Comparison of ENCODE assay signal across 8 cellular contexts in the genomic region with DNA sequence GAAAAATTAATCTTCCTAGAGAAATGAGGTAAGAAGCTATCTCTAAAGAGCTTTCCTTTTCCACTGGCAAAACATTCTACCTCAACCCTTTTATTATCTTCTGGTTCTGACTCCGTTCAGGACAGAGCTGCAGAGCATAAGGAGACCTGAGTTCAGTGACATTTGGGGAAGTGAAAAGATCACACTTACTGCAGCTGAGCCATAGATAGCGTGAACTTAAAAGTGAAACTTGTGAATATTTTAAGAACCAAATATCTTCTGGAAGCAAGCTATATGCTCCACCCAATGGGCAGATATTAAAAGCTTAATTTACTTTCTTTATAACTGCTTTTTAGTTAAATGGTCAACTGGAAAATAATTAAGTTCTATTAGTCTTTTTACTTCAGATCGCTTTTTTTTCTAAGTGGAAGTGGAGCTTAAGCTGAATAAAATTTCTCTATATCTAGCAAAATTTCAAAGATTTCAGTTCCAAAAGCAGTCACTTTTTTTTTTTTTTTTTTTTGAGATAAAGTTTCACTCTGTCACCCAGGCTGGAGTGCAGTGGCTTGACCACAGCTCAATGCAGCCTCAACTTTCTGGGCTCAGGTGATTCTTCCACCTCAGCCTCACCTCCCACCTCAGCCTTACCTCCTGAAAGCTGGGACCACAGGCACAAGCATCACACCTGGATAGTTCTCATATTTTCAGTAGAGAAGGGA. TPM values are rescaled to one million over a fixed set of nuclear protein-coding genes. Genes with fewer than 3 reads are reported as not detected.
A peak's percentile ranks its signal among the peaks of the same experiment; 100 is the strongest.
DNase-seq lines count a peak whose midpoint lies in the region; ATAC-seq and TF ChIP-seq lines count a peak whose summit lies in the region.

No MANE protein-coding gene starts in this region.

- no peaks in the 10 kb centered on the region for H3K79me1 ChIP-seq in H9 (ENCODE audit: insufficient read depth, low read depth, low read length, poor library complexity, severe bottlenecking)

- no peaks in the 10 kb centered on the region for H3K9me3 Mint-ChIP-seq in central memory CD8-positive, alpha-beta T cell
- H3K9me3 Mint-ChIP-seq in H9 = no peaks in the 10 kb centered on the region

- H3K4me1 Mint-ChIP-seq in central memory CD8-positive, alpha-beta T cell = peaks cover 47% of the 10 kb centered on the region
- no peaks in the 10 kb centered on the region; a peak in 1 of 4 replicates for H3K4me1 Mint-ChIP-seq in H9

- H3K9me3 ChIP-seq in HAP-1 (no peaks in the 10 kb centered on the region), thyroid gland (no peaks in the 10 kb centered on the region), H9 (ENCODE audit: control insufficient read depth, low read depth, low read length) (no peaks in the 10 kb centered on the region)

- no peak overlapping the region for H2BK20ac ChIP-seq in H9 (ENCODE audit: low read depth, low read length, poor library complexity, severe bottlenecking)

- ATAC-seq in GM21423 (IDR thresholded peaks at IDR 0.05; ENCODE audit: unreplicated experiment) (peak; percentile 80), HG03521 (IDR thresholded peaks at IDR 0.05; ENCODE audit: unreplicated experiment) (peak; percentile 85)
- ATAC-seq in central memory CD8-positive, alpha-beta T cell (replicated peaks; ENCODE audit: extremely low read depth, poor library complexity, severe bottlenecking) = peak; percentile 92

- no peak overlapping the region for H2BK5ac ChIP-seq in H9 (ENCODE audit: insufficient read length, low read length)

- H3K27me3 ChIP-seq in HAP-1 (ENCODE audit: low read depth) (0 out of 2 replicates have a peak, but pooled peaks cover 6% of the 10 kb centered on the region), thyroid gland (no peaks in the 10 kb centered on the region), H9 (ENCODE audit: insufficient read depth, low read length) (no peaks in the 10 kb centered on the region)

- H3K56ac ChIP-seq in H9 (ENCODE audit: insufficient read length, low read depth, low read length) = no peak overlapping the region

- H3K79me2 ChIP-seq in H9 (ENCODE audit: insufficient read depth, low read length) = no peaks in the 10 kb centered on the region

- TF ChIP-seq POLR2A in thyroid gland (IDR thresholded peaks at IDR 0.05) = no peak

- no peak overlapping the region for H4K91ac ChIP-seq in H9 (ENCODE audit: insufficient read length, low read depth, low read length)

- no peaks in the 10 kb centered on the region for H3K4me1 ChIP-seq in HAP-1
- no peaks in the 10 kb centered on the region for H3K4me1 ChIP-seq in thyroid gland
- H3K4me1 ChIP-seq in H9 (ENCODE audit: insufficient read depth, low read length) = no peaks in the 10 kb centered on the region

- TF ChIP-seq CTCF in GM10266 (IDR thresholded peaks at IDR 0.05; ENCODE audit: control insufficient read depth, insufficient read depth, low read depth, missing control alignments) (no peak), thyroid gland (IDR thresholded peaks at IDR 0.05) (no peak), H9 (conservative IDR thresholded peaks at IDR 0.05) (no peak)

- intact Hi-C loops in thyroid gland (cut with DNase I) = no loop called here

- H3K9ac ChIP-seq in H9 (ENCODE audit: extremely low read depth, insufficient read length, low read length) = no peak overlapping the region

- peak overlapping the region; percentile 37 for H3K27ac Mint-ChIP-seq in central memory CD8-positive, alpha-beta T cell (ENCODE audit: low read depth)
- H3K27ac Mint-ChIP-seq in H9 = peak overlapping the region in 1 of 3 experiments; percentile 50; a peak in 2 of 7 replicates

- no peak overlapping the region for H2AFZ ChIP-seq in H9 (ENCODE audit: low read length)

- no peak overlapping the region for H3T11ph ChIP-seq in H9 (ENCODE audit: low read length)

- no peaks in the 10 kb centered on the region for H3K27me3 Mint-ChIP-seq in central memory CD8-positive, alpha-beta T cell
- no peaks in the 10 kb centered on the region for H3K27me3 Mint-ChIP-seq in H9 (ENCODE audit: low read depth)

- H2AK5ac ChIP-seq in H9 (ENCODE audit: insufficient read length, low read length) = no peak overlapping the region

- H3K23me2 ChIP-seq in H9 (ENCODE audit: insufficient read length, low read depth, low read length, poor library complexity, severe bottlenecking) = no peaks in the 10 kb centered on the region

- in situ Hi-C loops in HAP-1 (cut with MboI; ENCODE audit: low sequenced_read_pairs) = no loop called here

- no peaks in the 10 kb centered on the region for H4K20me1 ChIP-seq in H9 (ENCODE audit: control insufficient read depth, insufficient read depth, insufficient read length)

- H3K18ac ChIP-seq in H9 (ENCODE audit: insufficient read length, low read depth, low read length) = no peak overlapping the region

- no peak overlapping the region for H3K4me2 ChIP-seq in H9 (ENCODE audit: insufficient read depth, insufficient read length, low read length)

- peak overlapping the region; percentile 23 for H3K4me3 Mint-ChIP-seq in central memory CD8-positive, alpha-beta T cell
- no peak overlapping the region for H3K4me3 Mint-ChIP-seq in H9

- H4K5ac ChIP-seq in H9 (ENCODE audit: insufficient read length, low read depth, low read length) = no peak overlapping the region

- no peak overlapping the region for H3K23ac ChIP-seq in H9 (ENCODE audit: insufficient read length, low read depth, low read length)

- peak; percentile 40 for DNase-seq in GM10266 (ENCODE audit: extremely low spot score)
- no peak for DNase-seq in central memory CD8-positive, alpha-beta T cell (ENCODE audit: low spot score in 2 of 2)
- no peak for DNase-seq in HAP-1 (ENCODE audit: low spot score in 2 of 2)
- DNase-seq in thyroid gland = no peak
- no peak for DNase-seq in H9
- no peak for DNase-seq in NCI-H187 (lab: John Stamatoyannopoulos, UW)

- H3K36me3 Mint-ChIP-seq in central memory CD8-positive, alpha-beta T cell (ENCODE audit: insufficient read depth) = peaks cover 57% of the 10 kb centered on the region
- H3K36me3 Mint-ChIP-seq in H9 (ENCODE audit: insufficient read depth in 1 of 3, low read depth in 3 of 3) = no peaks in the 10 kb centered on the region

- no peak overlapping the region for H3K4me3 ChIP-seq in HAP-1
- no peak overlapping the region for H3K4me3 ChIP-seq in thyroid gland (replicated peaks in 1 of 3)

- H2BK120ac ChIP-seq in H9 (ENCODE audit: low read depth, low read length, poor library complexity, severe bottlenecking) = no peak overlapping the region

- 78 to 79% methylated on average over 3 of the region's 3 CpGs for WGBS in thyroid gland, 2 donors
- WGBS in H9 (ENCODE audit: extremely low coverage, insufficient read length, low lambda C conversion rate) = no CpG with 5 or more reads among the region's 3 CpGs

- no peak overlapping the region for H4K8ac ChIP-seq in H9 (replicated peaks; ENCODE audit: insufficient read length, low read depth, low read length)

- H3K27ac ChIP-seq in thyroid gland (no peak overlapping the region), H9 (ENCODE audit: insufficient read length, low read depth, low read length) (no peak overlapping the region)

- no peak overlapping the region for H2BK12ac ChIP-seq in H9 (ENCODE audit: insufficient read length, low read depth, low read length)

- H3K14ac ChIP-seq in H9 (ENCODE audit: insufficient read depth, low read length) = no peak overlapping the region

- no peak overlapping the region for H3K4ac ChIP-seq in H9 (ENCODE audit: low read depth, low read length)

- H3K36me3 ChIP-seq in HAP-1 (replicated peaks) (no peaks in the 10 kb centered on the region), thyroid gland (no peaks in the 10 kb centered on the region)

- no peak overlapping the region for H2BK15ac ChIP-seq in H9 (ENCODE audit: low read depth, low read length)

RNA-seq across cellular contexts. Expression of gene PTPN22, which starts 11.9 kb away (rescaled TPM):
- total RNA-seq in thyroid gland (1 to 10 TPM in 2 of 4 donors, under 1 TPM in 1, not detected in 1; 0.89 to 6.2 (median 2.6) TPM), H9 (2021) (not detected in 2 replicates)

RNA-seq across cellular contexts. Expression of gene BCL2L15, which starts 27.8 kb away (rescaled TPM):
- total RNA-seq in thyroid gland = under 1 TPM; 0.13 to 0.89 (median 0.50) TPM
- total RNA-seq in H9 (2021) = 0.22 and 0.53 TPM in 2 replicates

RNA-seq across cellular contexts. Expression of gene AP4B1, which starts 45.0 kb away (rescaled TPM):
- total RNA-seq in thyroid gland = 10 to 100 TPM in 3 of 4 donors, 1 to 10 TPM in 1; 9.7 to 14.8 (median 14.0) TPM
- total RNA-seq in H9 (2021) = 19.3 and 19.7 TPM in 2 replicates

RNA-seq across cellular contexts. Expression of gene DCLRE1B, which starts 45.5 kb away (rescaled TPM):
- total RNA-seq in thyroid gland (1 to 10 TPM; 3.2 to 5.0 (median 4.1) TPM), H9 (2021) (12.0 and 13.4 TPM in 2 replicates)

RNA-seq across cellular contexts. Expression of gene RSBN1, which starts 47.4 kb away (rescaled TPM):
- 10 to 100 TPM; 23.7 to 31.5 (median 26.8) TPM for total RNA-seq in thyroid gland
- total RNA-seq in H9 (2021) = 11.0 and 11.4 TPM in 2 replicates
